8 cellular contexts compared by ENCODE assay signal in the genomic region with DNA sequence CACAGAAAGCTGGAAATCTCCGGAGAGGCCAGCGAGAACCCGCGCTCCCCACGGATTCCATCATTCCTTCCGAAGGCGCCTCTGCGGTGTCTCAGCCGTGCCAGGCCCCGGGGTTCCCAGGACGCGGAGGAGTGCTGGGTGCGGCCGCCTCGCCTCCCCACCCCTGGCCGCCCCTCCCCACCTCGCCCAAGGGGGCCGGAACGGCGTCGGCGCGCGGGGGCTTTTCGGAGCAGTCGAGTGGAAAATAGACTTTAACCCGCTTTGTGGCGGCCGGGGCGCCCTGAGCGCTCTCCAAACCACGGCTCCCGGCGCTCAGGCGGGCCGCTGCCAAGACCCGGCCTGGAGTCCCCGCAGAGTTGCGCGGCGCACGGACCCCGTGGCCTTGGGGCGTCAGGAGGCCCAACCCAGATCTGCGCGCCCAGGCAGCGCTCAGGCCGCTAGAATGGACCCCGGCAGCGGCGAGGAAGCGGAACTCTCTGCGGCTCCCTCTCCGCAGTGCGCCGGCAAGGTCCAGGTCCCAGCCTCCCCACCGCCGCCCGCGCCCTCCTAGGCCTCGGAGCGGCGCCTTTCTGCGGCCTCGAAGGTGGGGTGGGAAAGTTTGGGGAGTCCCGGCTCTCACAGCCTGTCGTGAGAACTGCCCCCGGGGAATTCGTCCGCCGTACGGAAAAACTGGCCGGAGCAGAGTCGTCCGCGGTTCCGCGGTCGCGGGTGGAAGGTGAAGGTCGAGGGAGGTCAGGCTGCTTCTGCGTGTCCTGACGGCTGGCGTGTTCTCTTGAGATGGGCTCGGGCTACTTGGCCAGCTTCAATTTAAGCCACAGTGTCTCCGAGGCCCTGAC. TPM values are rescaled to one million over a fixed set of nuclear protein-coding genes. Genes with fewer than 3 reads are reported as not detected.
DNase-seq lines count a peak whose midpoint lies in the region; ATAC-seq and TF ChIP-seq lines count a peak whose summit lies in the region.

No MANE protein-coding gene starts in this region.

- H3K4me1 ChIP-seq in HUES6 (ENCODE audit: control insufficient read depth, insufficient read depth, low read length) (peaks cover 27% of the 10 kb centered on the region), esophagus (ENCODE audit: control insufficient read depth in 2 of 2, insufficient read depth in 2 of 2, low read length in 1 of 2) (peaks cover 14 to 18% of the 10 kb centered on the region in 2 donors)

- H3K36me3 Mint-ChIP-seq in natural killer cell treated with Interleukin-12 subunit alpha and Interleukin-12 subunit beta and Interleukin-15 and Interleukin-18, amount 100 ng/mL, for 72 hours, result no peaks in the 10 kb centered on the region

- H3K9ac ChIP-seq in HUES6 (ENCODE audit: low read length), result peak overlapping the region; percentile 7

- no peak for TF ChIP-seq CTCF in GM10248 (IDR thresholded peaks at IDR 0.05; ENCODE audit: control extremely low read depth, extremely low read depth, low read depth, missing control alignments)

- DNase-seq in GM10248 (ENCODE audit: extremely low spot score), result peak; percentile 80
- peak; percentile 41 for DNase-seq in UCSD-AML1 (lab: John Stamatoyannopoulos, UW; ENCODE audit: unreplicated experiment)
- peak; percentile 65 for DNase-seq in natural killer cell treated with Interleukin-12 subunit alpha and Interleukin-12 subunit beta and Interleukin-15 and Interleukin-18, amount 100 ng/mL, for 72 hours (ENCODE audit: low spot score)
- no peak for DNase-seq in glomerular visceral epithelial cell (ENCODE audit: extremely low spot score)
- DNase-seq in NCI-H1092 treated with DMSO at 0.1 percent for 48 hours (lab: John Stamatoyannopoulos, UW), result no peak

- peaks cover 10 to 21% of the 10 kb centered on the region in 2 donors for H3K4me1 Mint-ChIP-seq in natural killer cell treated with Interleukin-12 subunit alpha and Interleukin-12 subunit beta and Interleukin-15 and Interleukin-18, amount 100 ng/mL, for 72 hours (ENCODE audit: low read depth in 2 of 2)

- no peaks in the 10 kb centered on the region for H3K9me3 Mint-ChIP-seq in natural killer cell treated with Interleukin-12 subunit alpha and Interleukin-12 subunit beta and Interleukin-15 and Interleukin-18, amount 100 ng/mL, for 72 hours

- H3K36me3 ChIP-seq in HUES6 (ENCODE audit: control insufficient read depth, insufficient read depth, low read length) (no peaks in the 10 kb centered on the region), esophagus (ENCODE audit: control insufficient read depth in 2 of 2, insufficient read depth in 2 of 2, low read length in 1 of 2) (no peaks in the 10 kb centered on the region)

- peaks cover 42 to 44% of the 10 kb centered on the region in 2 donors for H3K27me3 Mint-ChIP-seq in natural killer cell treated with Interleukin-12 subunit alpha and Interleukin-12 subunit beta and Interleukin-15 and Interleukin-18, amount 100 ng/mL, for 72 hours

- no peaks in the 10 kb centered on the region for H3K9me3 ChIP-seq in HUES6 (ENCODE audit: control insufficient read depth, insufficient read depth, low read depth, low read length)
- peaks cover 0 to 5% of the 10 kb centered on the region in 2 donors for H3K9me3 ChIP-seq in esophagus (ENCODE audit: control insufficient read depth in 2 of 2, insufficient read depth in 1 of 2, low read depth in 1 of 2, low read length in 1 of 2)

- POLR2A ChIA-PET in GM10248 (lab: Yijun Ruan, JAX), result no interaction called here

- peaks cover 99% of the 10 kb centered on the region for H3K27me3 ChIP-seq in HUES6 (ENCODE audit: control insufficient read depth, insufficient read depth, low read length)
- H3K27me3 ChIP-seq in esophagus (ENCODE audit: control insufficient read depth in 1 of 2, insufficient read depth in 2 of 2, low read length in 2 of 2), result peaks cover 4 to 57% of the 10 kb centered on the region in 2 donors

- peak overlapping the region; percentile 81 for H3K4me3 Mint-ChIP-seq in natural killer cell treated with Interleukin-12 subunit alpha and Interleukin-12 subunit beta and Interleukin-15 and Interleukin-18, amount 100 ng/mL, for 72 hours

- CTCF ChIA-PET in GM10248 (lab: Yijun Ruan, JAX), result interaction anchor here (1.3 to 2.5 kb wide), 5 partner anchors 18 to 28 kb away, joined by 4 to 13 read pairs (median 9); partner anchors contain the start of gene SPR

- ATAC-seq in GM21447 (IDR thresholded peaks at IDR 0.05; ENCODE audit: unreplicated experiment), result peak; percentile 47
- ATAC-seq in natural killer cell treated with Interleukin-12 subunit alpha and Interleukin-12 subunit beta and Interleukin-15 and Interleukin-18, amount 100 ng/mL, for 72 hours, result peak; percentile 52 to 73

- 1% methylated on average over 83 to 86 of the region's 86 CpGs for WGBS in esophagus, 2 donors

- H3K27ac Mint-ChIP-seq in natural killer cell treated with Interleukin-12 subunit alpha and Interleukin-12 subunit beta and Interleukin-15 and Interleukin-18, amount 100 ng/mL, for 72 hours, result no peak overlapping the region

- H3K4me3 ChIP-seq in HUES6 (ENCODE audit: low read depth, low read length) (peak overlapping the region; percentile 72), esophagus (ENCODE audit: low read depth in 1 of 2, low read length in 2 of 2) (peak overlapping the region; percentile 41 to 56)

- H3K27ac ChIP-seq in HUES6 (ENCODE audit: low read depth, low read length) (no peak overlapping the region), esophagus (ENCODE audit: low read depth in 2 of 2, low read length in 1 of 2) (no peak overlapping the region)

RNA-seq across cellular contexts. Expression of gene EMX1, which starts 1.2 kb away (rescaled TPM):
- polyA plus RNA-seq in esophagus, result under 1 TPM; 0.05 to 0.08 TPM
- total RNA-seq in natural killer cell treated with Interleukin-12 subunit alpha and Interleukin-12 subunit beta and Interleukin-15 and Interleukin-18, amount 100 ng/mL, for 72 hours, result not detected

RNA-seq across cellular contexts. Expression of gene SPR, which starts 28.9 kb away (rescaled TPM):
- 10 to 100 TPM; 17.2 to 18.2 TPM for polyA plus RNA-seq in esophagus
- total RNA-seq in natural killer cell treated with Interleukin-12 subunit alpha and Interleukin-12 subunit beta and Interleukin-15 and Interleukin-18, amount 100 ng/mL, for 72 hours, result 10 to 100 TPM in 1 of 2 donors, 1 to 10 TPM in 1; 3.4 to 10.2 TPM

Comparison
In these comparisons a context has a peak if more than half of its experiments do, and no peak if none do; other contexts are left out.
1. DNase-seq: peak in GM10248 (single experiment), UCSD-AML1 (single experiment) and natural killer cell treated with Interleukin-12 subunit alpha and Interleukin-12 subunit beta and Interleukin-15 and Interleukin-18, amount 100 ng/mL, for 72 hours (single experiment); none in glomerular visceral epithelial cell (single experiment) and NCI-H1092 treated with DMSO at 0.1 percent for 48 hours (single experiment).